24 cellular contexts compared by ENCODE assay signal in the genomic region with DNA sequence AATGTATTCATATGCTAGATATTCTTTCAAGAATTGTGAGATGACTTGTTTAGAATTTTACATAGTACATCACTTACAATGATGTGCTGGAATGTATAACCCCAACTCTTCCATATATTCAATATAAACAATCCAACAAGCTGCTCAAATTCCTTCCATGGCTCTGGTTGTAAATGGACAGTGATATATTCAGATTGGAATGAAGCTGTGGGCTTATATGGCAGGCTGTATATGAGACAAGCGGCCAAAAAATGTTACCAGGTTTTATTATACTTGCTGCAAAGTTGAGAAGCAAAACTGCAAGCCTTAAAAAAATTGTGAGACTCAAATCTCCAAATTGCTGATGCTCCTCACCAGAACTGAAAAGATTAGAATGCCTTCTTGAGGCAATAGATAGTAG.
DNase-seq lines count a peak whose midpoint lies in the region; TF ChIP-seq lines count a peak whose summit lies in the region.
"Had no signal": no experiment of that assay in that cellular context is flagged by ENCODE, and none has a peak within 500 bp of the region (broad histone marks: within the 10 kb centered on the region; RNA-seq: fewer than 3 reads in every experiment).

No MANE protein-coding gene starts in this region.

- H4K20me1 ChIP-seq in smooth muscle cell (ENCODE audit: low read depth): no peaks in the 10 kb centered on the region
- H4K20me1 ChIP-seq: BLaER1 had no signal

- no peaks in the 10 kb centered on the region for H3F3A ChIP-seq in smooth muscle cell (ENCODE audit: low read depth)

- no peak for TF ChIP-seq CTCF in smooth muscle cell (IDR thresholded peaks at IDR 0.05; ENCODE audit: borderline replicate concordance, insufficient read depth, poor library complexity, severe bottlenecking)

- no peak overlapping the region for H3K27ac Mint-ChIP-seq in activated naive CD4-positive, alpha-beta T cell treated with anti-CD3 and anti-CD28 coated beads, Interleukin-2, amount 50 U/mL, for 24 hours
- H3K27ac Mint-ChIP-seq: activated naive CD8-positive, alpha-beta T cell treated with anti-CD3 and anti-CD28 coated beads for 36 hours had no signal

- H3K4me3 ChIP-seq in smooth muscle cell: no peak overlapping the region
- H3K4me3 ChIP-seq: BLaER1, K562, MG63, upper lobe of left lung had no signal

- no peak overlapping the region for H3K9ac ChIP-seq in smooth muscle cell (ENCODE audit: low read depth)
- H3K9ac ChIP-seq: BLaER1 had no signal

- H3K4me1 ChIP-seq in smooth muscle cell (ENCODE audit: low read depth): no peaks in the 10 kb centered on the region
- H3K4me1 ChIP-seq: BLaER1, upper lobe of left lung had no signal

- DNase-seq in activated naive CD4-positive, alpha-beta T cell treated with Interleukin-2 at 50 U/mL for 16 hours: no peak
- DNase-seq in amniotic stem cell (lab: John Stamatoyannopoulos, UW) (peak; percentile 70), fibroblast of the conjunctiva (ENCODE audit: low read depth) (peak; percentile 36), smooth muscle cell (lab: John Stamatoyannopoulos, UW; ENCODE audit: unreplicated experiment) (no peak), medulla oblongata (ENCODE audit: extremely low spot score) (no peak), RPMI8226 (no peak), HPDE6-E6E7 (ENCODE audit: extremely low spot score) (no peak)
- DNase-seq: 8988T; activated CD4-positive, alpha-beta T cell treated with anti-CD3 and anti-CD28 coated beads, Interleukin-2, amount 50 U/mL, for 1 hour; activated naive CD8-positive, alpha-beta T cell treated with anti-CD3 and anti-CD28 coated beads for 36 hours; COR-L47; DMS79; foreskin melanocyte; kidney glomerular epithelial cell; MG63; NCI-H1417 treated with DMSO at 0.1 percent for 48 hours; NCI-H524; stimulated activated CD8-positive, alpha-beta memory T cell treated with anti-CD3 and anti-CD28 coated beads, Interleukin-4, amount 100 ng/mL, for 48 hours; T-helper 9 cell had no signal

- H3K4me3 Mint-ChIP-seq in activated naive CD4-positive, alpha-beta T cell treated with anti-CD3 and anti-CD28 coated beads, Interleukin-2, amount 50 U/mL, for 24 hours: peak overlapping the region; percentile 33
- H3K4me3 Mint-ChIP-seq: activated naive CD8-positive, alpha-beta T cell treated with anti-CD3 and anti-CD28 coated beads for 36 hours had no signal

- H3K36me3 Mint-ChIP-seq in activated naive CD4-positive, alpha-beta T cell treated with anti-CD3 and anti-CD28 coated beads, Interleukin-2, amount 50 U/mL, for 24 hours: no peaks in the 10 kb centered on the region
- H3K36me3 Mint-ChIP-seq: activated naive CD8-positive, alpha-beta T cell treated with anti-CD3 and anti-CD28 coated beads for 36 hours had no signal

- H3K9me3 Mint-ChIP-seq in activated naive CD4-positive, alpha-beta T cell treated with anti-CD3 and anti-CD28 coated beads, Interleukin-2, amount 50 U/mL, for 24 hours: no peaks in the 10 kb centered on the region
- H3K9me3 Mint-ChIP-seq: activated naive CD8-positive, alpha-beta T cell treated with anti-CD3 and anti-CD28 coated beads for 36 hours had no signal

- no peaks in the 10 kb centered on the region for H3K9me3 ChIP-seq in smooth muscle cell (replicated peaks; ENCODE audit: low read depth)
- H3K9me3 ChIP-seq: BLaER1, MG63, neutrophil, upper lobe of left lung had no signal

- H3K27me3 ChIP-seq in smooth muscle cell (ENCODE audit: low read depth): no peaks in the 10 kb centered on the region
- H3K27me3 ChIP-seq: BLaER1, MG63, neutrophil, upper lobe of left lung had no signal

- peak overlapping the region; percentile 68 for H3K27ac ChIP-seq in smooth muscle cell (ENCODE audit: low read depth)
- H3K27ac ChIP-seq: BLaER1, neutrophil, upper lobe of left lung had no signal

- H3K79me2 ChIP-seq in smooth muscle cell (ENCODE audit: low read depth): no peaks in the 10 kb centered on the region

- H3K27me3 Mint-ChIP-seq in activated naive CD4-positive, alpha-beta T cell treated with anti-CD3 and anti-CD28 coated beads, Interleukin-2, amount 50 U/mL, for 24 hours: no peaks in the 10 kb centered on the region
- H3K27me3 Mint-ChIP-seq: activated naive CD8-positive, alpha-beta T cell treated with anti-CD3 and anti-CD28 coated beads for 36 hours had no signal

- peaks cover 27% of the 10 kb centered on the region for H3K4me1 Mint-ChIP-seq in activated naive CD4-positive, alpha-beta T cell treated with anti-CD3 and anti-CD28 coated beads, Interleukin-2, amount 50 U/mL, for 24 hours
- H3K4me1 Mint-ChIP-seq: activated naive CD8-positive, alpha-beta T cell treated with anti-CD3 and anti-CD28 coated beads for 36 hours had no signal

- no peaks in the 10 kb centered on the region for H3K36me3 ChIP-seq in smooth muscle cell (ENCODE audit: low read depth)
- H3K36me3 ChIP-seq: BLaER1, MG63, neutrophil, upper lobe of left lung had no signal

- 22% methylated on average over 1 of the region's 1 CpG for WGBS in smooth muscle cell (ENCODE audit: low lambda C conversion rate)

- peak overlapping the region; percentile 56 for H2AFZ ChIP-seq in smooth muscle cell (ENCODE audit: low read depth)

- H3K4me2 ChIP-seq in smooth muscle cell: peak overlapping the region; percentile 63
- H3K4me2 ChIP-seq: BLaER1 had no signal

Comparison
In these comparisons a context has a peak if more than half of its experiments do, and no peak if none do; other contexts are left out.
1. DNase-seq: peak in amniotic stem cell (single experiment) and fibroblast of the conjunctiva (single experiment); none in activated naive CD4-positive, alpha-beta T cell treated with Interleukin-2 at 50 U/mL for 16 hours (single experiment), smooth muscle cell (single experiment), medulla oblongata (single experiment), RPMI8226 (single experiment) and HPDE6-E6E7 (single experiment).